ENCODE assay signal across 9 cellular contexts in the genomic region with DNA sequence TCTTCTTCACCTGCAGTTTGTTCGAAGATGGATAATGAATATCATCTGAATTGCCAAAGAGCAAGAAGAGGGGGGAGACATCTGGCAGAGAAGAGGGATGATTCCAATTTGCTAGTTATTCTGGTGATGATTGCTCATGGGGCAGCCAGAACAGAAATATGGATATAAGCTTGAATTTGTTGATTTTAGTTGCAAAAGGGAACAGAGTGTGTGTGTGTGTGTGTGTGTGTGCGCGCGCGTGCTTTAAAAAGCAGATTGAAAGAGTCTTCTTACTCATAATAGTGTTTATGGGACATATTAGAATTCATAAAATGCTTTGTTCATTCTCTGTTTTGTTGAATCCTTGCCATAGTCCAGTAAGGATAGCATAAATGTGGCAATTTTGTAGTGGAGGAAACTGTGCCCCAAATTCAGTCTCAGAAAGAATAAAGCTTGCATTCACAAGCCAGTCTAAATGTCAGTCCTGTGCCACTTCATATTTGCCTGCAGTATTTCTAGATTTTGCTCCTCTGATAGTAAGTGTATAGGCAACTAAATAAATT.
"Had no signal": no experiment of that assay in that cellular context is flagged by ENCODE, and none has a peak within 500 bp of the region (broad histone marks: within the 10 kb centered on the region; RNA-seq: fewer than 3 reads in every experiment).

No MANE protein-coding gene starts in this region.

- ATAC-seq: HCT116, HepG2 had no signal

- H3K4me3 ChIP-seq: GM23248, HAP-1 had no signal

- H3K27ac ChIP-seq: GM23248, HL-60 had no signal

- DNase-seq: GM23248, GOT3, H7, HFFc6, KBM-7 had no signal

- H3K9me3 ChIP-seq: HAP-1 had no signal

- H3K9ac ChIP-seq: GM23248 had no signal

- H3K36me3 ChIP-seq: HAP-1 had no signal

- H2AFZ ChIP-seq: GM23248 had no signal

- H3K4me1 ChIP-seq: HAP-1 had no signal
